Comparison of ENCODE assay signal across 24 cellular contexts in genomic region chr1:42973799-42974198, GRCh38. TPM values are rescaled to one million over a fixed set of nuclear protein-coding genes. Genes with fewer than 3 reads are reported as not detected.
DNase-seq lines count a peak whose midpoint lies in the region; ATAC-seq, FAIRE-seq and TF ChIP-seq lines count a peak whose summit lies in the region.
"Had no signal": no experiment of that assay in that cellular context is flagged by ENCODE, and none has a peak within 500 bp of the region (broad histone marks: within the 10 kb centered on the region; RNA-seq: fewer than 3 reads in every experiment).

No MANE protein-coding gene starts in this region.

- H3K36me3 ChIP-seq in cardiac muscle cell: no peaks in the 10 kb centered on the region
- peaks cover 2 to 6% (median 4%) of the 10 kb centered on the region in 4 experiments; a peak in 5 of 8 replicates for H3K36me3 ChIP-seq in H1 (ENCODE audit: control insufficient read depth in 2 of 4, insufficient read depth in 4 of 4, low read length in 3 of 4)
- H3K36me3 ChIP-seq in neural progenitor cell: no peaks in the 10 kb centered on the region
- H3K36me3 ChIP-seq in spleen: no peaks in the 10 kb centered on the region
- H3K36me3 ChIP-seq: BLaER1 treated with 17β-estradiol and CSF1 and Interleukin-3, amounts not matched to agents 10 nM and 100 nM; Peyer's patch had no signal

- ATAC-seq in right cardiac atrium (no peak), GM21526 (IDR thresholded peaks at IDR 0.05; ENCODE audit: low FRiP score, unreplicated experiment) (no peak)
- ATAC-seq: GM12878 had no signal

- H3K27ac ChIP-seq in cardiac muscle cell (peak overlapping the region; percentile 76), right cardiac atrium (ENCODE audit: low read length) (no peak overlapping the region), H1 (ENCODE audit: low read depth, low read length) (no peak overlapping the region), neural progenitor cell (no peak overlapping the region), spleen (no peak overlapping the region)
- H3K27ac ChIP-seq: 22Rv1; BLaER1 treated with 17β-estradiol and CSF1 and Interleukin-3, amounts not matched to agents 10 nM and 100 nM; HL-60 had no signal

- H2AK5ac ChIP-seq in H1 (ENCODE audit: low read depth, low read length): no peak overlapping the region

- H2BK20ac ChIP-seq in H1 (ENCODE audit: low read length): no peak overlapping the region

- H2BK5ac ChIP-seq in H1 (ENCODE audit: low read depth, low read length): no peak overlapping the region

- TF ChIP-seq RAD21 in H1 (IDR thresholded peaks at IDR 0.05 in 1 of 2, conservative IDR thresholded peaks at IDR 0.05 in 1 of 2; ENCODE audit: low read depth in 2 of 2, low read length in 2 of 2): no peak

- H3K36me3 Mint-ChIP-seq in neural progenitor cell: peaks cover 15% of the 10 kb centered on the region
- H3K36me3 Mint-ChIP-seq in activated naive CD8-positive, alpha-beta T cell treated with anti-CD3 and anti-CD28 coated beads for 36 hours: peaks cover 2% of the 10 kb centered on the region

- H4K91ac ChIP-seq in H1 (replicated peaks; ENCODE audit: insufficient read length, low read length): no peak overlapping the region

- FAIRE-seq in H1 (lab: Jason Lieb, UNC): no peak
- FAIRE-seq: GM12878 had no signal

- peaks cover 48% of the 10 kb centered on the region for H3K4me1 Mint-ChIP-seq in neural progenitor cell
- no peaks in the 10 kb centered on the region for H3K4me1 Mint-ChIP-seq in activated naive CD8-positive, alpha-beta T cell treated with anti-CD3 and anti-CD28 coated beads for 36 hours
- H3K4me1 Mint-ChIP-seq: CD4-positive, alpha-beta memory T cell had no signal

- no peaks in the 10 kb centered on the region for H3K79me2 ChIP-seq in H1 (ENCODE audit: control insufficient read depth in 1 of 2, insufficient read depth in 2 of 2, low read length in 2 of 2)
- H3K79me2 ChIP-seq in neural progenitor cell (ENCODE audit: low read depth): no peaks in the 10 kb centered on the region

- intact Hi-C loops in right cardiac atrium (cut with DNase I) (no loop called here), spleen (cut with DNase I; ENCODE audit: low total_unique reads) (no loop called here)

- H3K23ac ChIP-seq in H1 (ENCODE audit: insufficient read length): no peak overlapping the region

- H3K9me3 ChIP-seq in cardiac muscle cell (ENCODE audit: low read depth) (no peaks in the 10 kb centered on the region), right cardiac atrium (ENCODE audit: control insufficient read depth, low read length) (no peaks in the 10 kb centered on the region), H1 (ENCODE audit: insufficient read depth in 2 of 2, low read depth in 1 of 2, low read length in 1 of 2) (no peaks in the 10 kb centered on the region), neural progenitor cell (ENCODE audit: low read depth) (no peaks in the 10 kb centered on the region), spleen (no peaks in the 10 kb centered on the region)
- H3K9me3 ChIP-seq: BLaER1 treated with 17β-estradiol and CSF1 and Interleukin-3, amounts not matched to agents 10 nM and 100 nM; Caco-2; Peyer's patch had no signal

- TF ChIP-seq POLR2A in H1 (IDR thresholded peaks at IDR 0.05; ENCODE audit: control extremely low read depth in 1 of 2, low read depth in 2 of 2, low read length in 2 of 2): no peak
- TF ChIP-seq POLR2A in spleen (IDR thresholded peaks at IDR 0.05): no peak

- peak overlapping the region; percentile 18 for H3K4me3 Mint-ChIP-seq in neural progenitor cell
- no peak overlapping the region for H3K4me3 Mint-ChIP-seq in activated naive CD8-positive, alpha-beta T cell treated with anti-CD3 and anti-CD28 coated beads for 36 hours
- H3K4me3 Mint-ChIP-seq: CD4-positive, alpha-beta memory T cell had no signal

- TF ChIP-seq CTCF in cardiac muscle cell (IDR thresholded peaks at IDR 0.05; ENCODE audit: low read depth, low read length) (no peak), H1 (IDR thresholded peaks at IDR 0.05; ENCODE audit: control extremely low read depth in 1 of 3, insufficient read depth in 1 of 3, low read depth in 1 of 3, low read length in 3 of 3) (no peak), neural progenitor cell (IDR thresholded peaks at IDR 0.05) (no peak), spleen (IDR thresholded peaks at IDR 0.05 in 8 of 11, conservative IDR thresholded peaks at IDR 0.05 in 3 of 11) (no peak)

- no peak overlapping the region for H3K18ac ChIP-seq in H1 (ENCODE audit: extremely low read depth, low read length)

- DNase-seq in cardiac muscle cell (ENCODE audit: low read depth in 1 of 2, low spot score in 1 of 2): no peak
- no peak for DNase-seq in right cardiac atrium
- DNase-seq in H1 (ENCODE audit: low read depth in 1 of 2, low spot score in 2 of 2): no peak
- DNase-seq in neural progenitor cell (ENCODE audit: low spot score): no peak
- DNase-seq in spleen: peak; percentile 25
- no peak for DNase-seq in DMS153 (lab: John Stamatoyannopoulos, UW)
- DNase-seq in activated naive CD8-positive, alpha-beta T cell treated with anti-CD3 and anti-CD28 coated beads for 36 hours: no peak
- DNase-seq: ACHN; Caco-2; CD4-positive, alpha-beta memory T cell; DMS 273 treated with DMSO at 0.1 percent for 48 hours; DND-41; NCI-H1105; NCI-H146; NCI-H2029; NCI-H510A treated with DMSO at 0.1 percent for 48 hours; NCI-H774; NK-92 treated with Interleukin-12 subunit alpha and Interleukin-12 subunit beta, amount 100 ng/mL, for 24 hours had no signal

- H2AFZ ChIP-seq in H1 (ENCODE audit: low read length) (no peak overlapping the region), neural progenitor cell (replicated peaks) (no peak overlapping the region)

- 0 out of 2 replicates have a peak overlapping the region, but pooled peaks have one; percentile 17 for H2BK12ac ChIP-seq in H1 (ENCODE audit: low read depth, low read length)

- H3K27ac Mint-ChIP-seq in neural progenitor cell: peak overlapping the region; percentile 83
- H3K27ac Mint-ChIP-seq in activated naive CD8-positive, alpha-beta T cell treated with anti-CD3 and anti-CD28 coated beads for 36 hours: no peak overlapping the region

- no peak for TF ChIP-seq EP300 in H1 (IDR thresholded peaks at IDR 0.05; ENCODE audit: borderline replicate concordance in 1 of 2, low read depth in 2 of 2, low read length in 2 of 2)

- no peaks in the 10 kb centered on the region for H3K27me3 ChIP-seq in cardiac muscle cell
- no peaks in the 10 kb centered on the region for H3K27me3 ChIP-seq in right cardiac atrium (ENCODE audit: control insufficient read depth, insufficient read depth)
- no peaks in the 10 kb centered on the region for H3K27me3 ChIP-seq in H1 (replicated peaks in 1 of 4; ENCODE audit: control insufficient read depth in 3 of 4, extremely low read depth in 1 of 4, insufficient read depth in 3 of 4, low read length in 3 of 4)
- no peaks in the 10 kb centered on the region for H3K27me3 ChIP-seq in neural progenitor cell
- H3K27me3 ChIP-seq in spleen (replicated peaks in 1 of 7): no peaks in the 10 kb centered on the region
- H3K27me3 ChIP-seq: BLaER1 treated with 17β-estradiol and CSF1 and Interleukin-3, amounts not matched to agents 10 nM and 100 nM; Peyer's patch had no signal

- no peak overlapping the region for H3K4ac ChIP-seq in H1 (replicated peaks; ENCODE audit: insufficient read length, low read depth, low read length)

- peaks cover 3% of the 10 kb centered on the region; the same call in 1 of the 2 replicates for H3K79me1 ChIP-seq in H1 (ENCODE audit: low read depth, low read length)

- H3F3A ChIP-seq in neural progenitor cell (ENCODE audit: low read depth): peaks cover 7% of the 10 kb centered on the region

- H3K9me3 Mint-ChIP-seq in neural progenitor cell: no peaks in the 10 kb centered on the region
- H3K9me3 Mint-ChIP-seq in activated naive CD8-positive, alpha-beta T cell treated with anti-CD3 and anti-CD28 coated beads for 36 hours: no peaks in the 10 kb centered on the region
- H3K9me3 Mint-ChIP-seq: CD4-positive, alpha-beta memory T cell had no signal

- CTCF ChIA-PET in H1 (lab: Charles Lee; ENCODE audit: partially characterized antibody): interaction anchor here (0.6 to 1.9 kb wide), 7 partner anchors 11 to 196 kb away, joined by 3 to 5 read pairs (median 4); no protein-coding TSS in a partner anchor

- H3K4me2 ChIP-seq in H1 (ENCODE audit: insufficient read depth in 1 of 2, low read depth in 2 of 2, low read length in 2 of 2): no peak overlapping the region
- H3K4me2 ChIP-seq in neural progenitor cell: no peak overlapping the region
- H3K4me2 ChIP-seq: BLaER1 treated with 17β-estradiol and CSF1 and Interleukin-3, amounts not matched to agents 10 nM and 100 nM had no signal

- H3K4me3 ChIP-seq in cardiac muscle cell (no peak overlapping the region), right cardiac atrium (ENCODE audit: low read length) (no peak overlapping the region), H1 (ENCODE audit: extremely low read depth in 1 of 4, insufficient read depth in 2 of 4, low read depth in 3 of 4, low read length in 4 of 4) (no peak overlapping the region), neural progenitor cell (no peak overlapping the region), spleen (no peak overlapping the region)
- H3K4me3 ChIP-seq: BLaER1 treated with 17β-estradiol and CSF1 and Interleukin-3, amounts not matched to agents 10 nM and 100 nM; GM12878; Peyer's patch had no signal

- no peak overlapping the region for H3K9ac ChIP-seq in H1 (replicated peaks in 1 of 4; ENCODE audit: extremely low read depth in 1 of 4, low read depth in 3 of 4, low read length in 3 of 4)
- no peak overlapping the region for H3K9ac ChIP-seq in neural progenitor cell
- H3K9ac ChIP-seq: BLaER1 treated with 17β-estradiol and CSF1 and Interleukin-3, amounts not matched to agents 10 nM and 100 nM had no signal

- WGBS in right cardiac atrium: 94% methylated on average over 3 of the region's 3 CpGs
- 94% methylated on average over 3 of the region's 3 CpGs; no CpG with 5 or more reads in 1 of the 2 experiments for WGBS in H1 (ENCODE audit: extremely low coverage in 1 of 2, insufficient coverage in 1 of 2, insufficient read length in 1 of 2, insufficient replicate concordance in 2 of 2, low coverage in 1 of 2, low lambda C conversion rate in 2 of 2, missing lambda C conversion rate in 1 of 2), 2 experiments
- 90 to 96% (median 93%) methylated on average over 3 of the region's 3 CpGs for WGBS in spleen, 5 donors

- H4K20me1 ChIP-seq in H1 (replicated peaks in 1 of 2; ENCODE audit: control insufficient read depth in 1 of 2, insufficient read depth in 2 of 2, low read length in 2 of 2) (no peaks in the 10 kb centered on the region), neural progenitor cell (ENCODE audit: low read depth) (no peaks in the 10 kb centered on the region)
- H4K20me1 ChIP-seq: BLaER1 treated with 17β-estradiol and CSF1 and Interleukin-3, amounts not matched to agents 10 nM and 100 nM had no signal

- H3K4me1 ChIP-seq in cardiac muscle cell (ENCODE audit: low read depth) (peaks cover 7% of the 10 kb centered on the region), right cardiac atrium (ENCODE audit: control insufficient read depth, insufficient read depth, low read length) (no peaks in the 10 kb centered on the region), H1 (replicated peaks in 1 of 4; ENCODE audit: control insufficient read depth in 3 of 4, insufficient read depth in 4 of 4, low read length in 3 of 4) (peaks cover 6 to 12% (median 8%) of the 10 kb centered on the region in 4 experiments), neural progenitor cell (peaks cover 10% of the 10 kb centered on the region), spleen (no peaks in the 10 kb centered on the region)
- H3K4me1 ChIP-seq: BLaER1 treated with 17β-estradiol and CSF1 and Interleukin-3, amounts not matched to agents 10 nM and 100 nM; Peyer's patch had no signal

- POLR2A ChIA-PET in H1 (lab: Charles Lee; ENCODE audit: partially characterized antibody): interaction anchor here (0.7 to 17.0 kb wide), 6 partner anchors 9 to 75 kb away, joined by 3 to 95 read pairs (median 5); no protein-coding TSS in a partner anchor

- H3K14ac ChIP-seq in H1 (ENCODE audit: insufficient read length): no peak overlapping the region

- H4K5ac ChIP-seq in H1 (ENCODE audit: insufficient read length, low read depth, low read length): no peak overlapping the region

- H3K27me3 Mint-ChIP-seq in neural progenitor cell (ENCODE audit: insufficient read depth, low read depth): peaks cover 6% of the 10 kb centered on the region
- no peaks in the 10 kb centered on the region for H3K27me3 Mint-ChIP-seq in activated naive CD8-positive, alpha-beta T cell treated with anti-CD3 and anti-CD28 coated beads for 36 hours

- no peaks in the 10 kb centered on the region for H3K23me2 ChIP-seq in H1 (ENCODE audit: low read depth, low read length)

- H3K56ac ChIP-seq in H1 (replicated peaks; ENCODE audit: insufficient read length, low read depth, low read length): no peak overlapping the region

- no peak overlapping the region for H2BK120ac ChIP-seq in H1 (replicated peaks; ENCODE audit: low read depth, low read length)

- no peak overlapping the region for H2BK15ac ChIP-seq in H1 (ENCODE audit: low read length)

- H4K8ac ChIP-seq in H1 (ENCODE audit: extremely low read depth, insufficient read depth, low read length): no peak overlapping the region

RNA-seq across cellular contexts. Expression of gene SLC2A1, which starts 15.1 kb away (rescaled TPM):
- total RNA-seq in cardiac muscle cell: 714 and 748 TPM in 2 replicates
- polyA plus RNA-seq in cardiac muscle cell: 215 and 243 TPM in 2 replicates
- 10 to 100 TPM in 3 of 4 donors, 1 to 10 TPM in 1; 8.1 to 25.7 (median 15.2) TPM for total RNA-seq in right cardiac atrium
- polyA plus RNA-seq in right cardiac atrium: 9.1 TPM
- 230 and 239 TPM in 2 replicates for total RNA-seq in H1 (2021; fragmentation: NEBNext Ultra II Directional; extraction: Animal tissue kit (Norgen Biotek cat#: 25700))
- polyA plus RNA-seq in H1 (2011; rRNA removed): 308 and 434 TPM in 2 replicates
- polyA plus RNA-seq in H1 (2011; cell fraction: cytosol; rRNA removed): 236 TPM
- polyA plus RNA-seq in H1 (2011; cell fraction: nucleus; rRNA removed): 357 TPM
- polyA plus RNA-seq in H1 (2012, experiment 1 of 2): 162 to 242 TPM (median 209 TPM) in 4 replicates
- 247 TPM for polyA plus RNA-seq in H1 (2012, experiment 2 of 2)
- polyA plus RNA-seq in H1 (2013, experiment 1 of 2): 529 TPM
- 510 TPM for polyA plus RNA-seq in H1 (2013, experiment 2 of 2)
- polyA minus RNA-seq in H1 (2011; rRNA and poly(A)+ RNA removed): 208 and 234 TPM in 2 replicates
- 142 TPM for polyA minus RNA-seq in H1 (2011; cell fraction: cytosol; rRNA and poly(A)+ RNA removed)
- 197 TPM for polyA minus RNA-seq in H1 (2011; cell fraction: nucleus; rRNA and poly(A)+ RNA removed)
- total RNA-seq in neural progenitor cell (ENCODE audit: low replicate concordance): 303 and 720 TPM in 2 replicates
- total RNA-seq in spleen: 100 to 1,000 TPM in 3 of 7 donors, 10 to 100 TPM in 4; 26.2 to 142 (median 83.1) TPM
- 10 to 100 TPM; 18.3 to 31.0 (median 19.5) TPM for polyA plus RNA-seq in spleen
- total RNA-seq in activated naive CD8-positive, alpha-beta T cell treated with anti-CD3 and anti-CD28 coated beads for 36 hours: 100 to 1,000 TPM; 105 to 114 TPM
